Comparison of ENCODE assay signal across 14 cellular contexts in genomic region chr1:12501661-12502060, GRCh38.
DNase-seq lines count a peak whose midpoint lies in the region; ATAC-seq and TF ChIP-seq lines count a peak whose summit lies in the region.
"Had no signal": no experiment of that assay in that cellular context is flagged by ENCODE, and none has a peak within 500 bp of the region (broad histone marks: within the 10 kb centered on the region; RNA-seq: fewer than 3 reads in every experiment).

No MANE protein-coding gene starts in this region.

- H3K4me1 ChIP-seq in foreskin keratinocyte, result no peaks in the 10 kb centered on the region
- peaks cover 8% of the 10 kb centered on the region for H3K4me1 ChIP-seq in hepatocyte (ENCODE audit: insufficient read depth)

- H4K20me1 ChIP-seq in hepatocyte (ENCODE audit: insufficient read depth, poor library complexity, severe bottlenecking), result no peaks in the 10 kb centered on the region

- H3K27me3 ChIP-seq in foreskin keratinocyte (no peaks in the 10 kb centered on the region), hepatocyte (no peaks in the 10 kb centered on the region)
- H3K27me3 ChIP-seq: BE2C had no signal

- no peak overlapping the region for H3K27ac ChIP-seq in foreskin keratinocyte
- H3K27ac ChIP-seq in hepatocyte, result no peak overlapping the region
- H3K27ac ChIP-seq: skin epidermis had no signal

- peaks cover 74% of the 10 kb centered on the region for H3K36me3 Mint-ChIP-seq in stimulated activated naive CD8-positive, alpha-beta T cell treated with anti-CD3 and anti-CD28 coated beads, Interleukin-15, Interleukin-2, amounts not matched to agents 100 ng/mL and 50 ng/mL, for 24 hours (ENCODE audit: low read depth)
- H3K36me3 Mint-ChIP-seq in activated T-helper 17 cell treated with anti-CD3 and anti-CD28 coated beads, Interleukin-2, amount 50 U/mL, for 72 hours (ENCODE audit: low read depth), result peaks cover 57% of the 10 kb centered on the region

- no peak for ATAC-seq in stimulated activated naive CD8-positive, alpha-beta T cell treated with anti-CD3 and anti-CD28 coated beads, Interleukin-15, Interleukin-2, amounts not matched to agents 100 U/mL and 50 U/mL, for 24 hours
- peak; percentile 55 for ATAC-seq in activated T-helper 17 cell treated with anti-CD3 and anti-CD28 coated beads, Interleukin-2, amount 50 U/mL, for 72 hours (replicated peaks)
- peak; percentile 91 for ATAC-seq in foreskin keratinocyte
- no peak for ATAC-seq in GM21447 (IDR thresholded peaks at IDR 0.05; ENCODE audit: unreplicated experiment)

- no peaks in the 10 kb centered on the region for H3K9me2 ChIP-seq in hepatocyte (replicated peaks; ENCODE audit: insufficient read depth)

- no peak for DNase-seq in stimulated activated naive CD8-positive, alpha-beta T cell treated with anti-CD3 and anti-CD28 coated beads, Interleukin-15, Interleukin-2, amounts not matched to agents 100 U/mL and 50 U/mL, for 24 hours
- peak; percentile 16 to 47 for DNase-seq in foreskin keratinocyte
- DNase-seq in NCI-H1436 treated with DMSO at 0.1 percent for 48 hours (lab: John Stamatoyannopoulos, UW), result no peak
- DNase-seq in hepatocyte (ENCODE audit: low spot score), result no peak
- DNase-seq in NCI-H748 (lab: John Stamatoyannopoulos, UW; ENCODE audit: unreplicated experiment), result no peak
- DNase-seq: activated CD4-positive, alpha-beta T cell treated with anti-CD3 and anti-CD28 coated beads for 4 hours; activated naive CD4-positive, alpha-beta T cell treated with anti-CD3 and anti-CD28 coated beads, Interleukin-2, amount 10 ng/mL, durations not matched to agents 7 days and 5 days; BE2C; NCI-H1105 treated with DMSO at 0.1 percent for 48 hours; NCI-H526 treated with DMSO at 0.1 percent for 48 hours had no signal

- H3K9me3 Mint-ChIP-seq in stimulated activated naive CD8-positive, alpha-beta T cell treated with anti-CD3 and anti-CD28 coated beads, Interleukin-15, Interleukin-2, amounts not matched to agents 100 ng/mL and 50 ng/mL, for 24 hours, result no peaks in the 10 kb centered on the region
- no peaks in the 10 kb centered on the region for H3K9me3 Mint-ChIP-seq in activated T-helper 17 cell treated with anti-CD3 and anti-CD28 coated beads, Interleukin-2, amount 50 U/mL, for 72 hours
- H3K9me3 Mint-ChIP-seq: activated naive CD4-positive, alpha-beta T cell treated with anti-CD3 and anti-CD28 coated beads, Interleukin-2, amount 10 ng/mL, durations not matched to agents 7 days and 5 days had no signal

- H3K27ac Mint-ChIP-seq in stimulated activated naive CD8-positive, alpha-beta T cell treated with anti-CD3 and anti-CD28 coated beads, Interleukin-15, Interleukin-2, amounts not matched to agents 100 ng/mL and 50 ng/mL, for 24 hours, result peak overlapping the region; percentile 98
- H3K27ac Mint-ChIP-seq in activated T-helper 17 cell treated with anti-CD3 and anti-CD28 coated beads, Interleukin-2, amount 50 U/mL, for 72 hours, result peak overlapping the region; percentile 90
- H3K27ac Mint-ChIP-seq: activated naive CD4-positive, alpha-beta T cell treated with anti-CD3 and anti-CD28 coated beads, Interleukin-2, amount 10 ng/mL, durations not matched to agents 7 days and 5 days had no signal

- no peaks in the 10 kb centered on the region for H3K9me3 ChIP-seq in hepatocyte (ENCODE audit: low read depth)
- H3K9me3 ChIP-seq: BE2C had no signal

- WGBS in hepatocyte (ENCODE audit: low lambda C conversion rate, missing lambda C conversion rate), result 91% methylated on average over 9 of the region's 9 CpGs

- peaks cover 77% of the 10 kb centered on the region for H3K4me1 Mint-ChIP-seq in stimulated activated naive CD8-positive, alpha-beta T cell treated with anti-CD3 and anti-CD28 coated beads, Interleukin-15, Interleukin-2, amounts not matched to agents 100 ng/mL and 50 ng/mL, for 24 hours (ENCODE audit: low read depth)
- H3K4me1 Mint-ChIP-seq in activated T-helper 17 cell treated with anti-CD3 and anti-CD28 coated beads, Interleukin-2, amount 50 U/mL, for 72 hours, result peaks cover 25% of the 10 kb centered on the region

- H3K4me3 Mint-ChIP-seq in stimulated activated naive CD8-positive, alpha-beta T cell treated with anti-CD3 and anti-CD28 coated beads, Interleukin-15, Interleukin-2, amounts not matched to agents 100 ng/mL and 50 ng/mL, for 24 hours, result peak overlapping the region; percentile 51
- H3K4me3 Mint-ChIP-seq in activated T-helper 17 cell treated with anti-CD3 and anti-CD28 coated beads, Interleukin-2, amount 50 U/mL, for 72 hours, result peak overlapping the region; percentile 63
- H3K4me3 Mint-ChIP-seq: activated naive CD4-positive, alpha-beta T cell treated with anti-CD3 and anti-CD28 coated beads, Interleukin-2, amount 10 ng/mL, durations not matched to agents 7 days and 5 days had no signal

- H3K36me3 ChIP-seq in hepatocyte (replicated peaks; ENCODE audit: insufficient read depth, low read depth), result no peaks in the 10 kb centered on the region
- H3K36me3 ChIP-seq: BE2C had no signal

- no peak overlapping the region for H3K4me2 ChIP-seq in hepatocyte

- H3K27me3 Mint-ChIP-seq in stimulated activated naive CD8-positive, alpha-beta T cell treated with anti-CD3 and anti-CD28 coated beads, Interleukin-15, Interleukin-2, amounts not matched to agents 100 ng/mL and 50 ng/mL, for 24 hours, result no peaks in the 10 kb centered on the region
- no peaks in the 10 kb centered on the region for H3K27me3 Mint-ChIP-seq in activated T-helper 17 cell treated with anti-CD3 and anti-CD28 coated beads, Interleukin-2, amount 50 U/mL, for 72 hours
- H3K27me3 Mint-ChIP-seq: activated naive CD4-positive, alpha-beta T cell treated with anti-CD3 and anti-CD28 coated beads, Interleukin-2, amount 10 ng/mL, durations not matched to agents 7 days and 5 days had no signal

- H3K79me2 ChIP-seq in hepatocyte, result no peaks in the 10 kb centered on the region

- H2AFZ ChIP-seq in hepatocyte, result no peak overlapping the region

- no peak overlapping the region for H3K4me3 ChIP-seq in hepatocyte
- H3K4me3 ChIP-seq: skin epidermis had no signal

- TF ChIP-seq CTCF in foreskin keratinocyte (conservative IDR thresholded peaks at IDR 0.05) (no peak), hepatocyte (IDR thresholded peaks at IDR 0.05; ENCODE audit: poor library complexity) (no peak)

Comparison
In these comparisons a context has a peak if more than half of its experiments do, and no peak if none do; other contexts are left out.
1. ATAC-seq: peak in activated T-helper 17 cell treated with anti-CD3 and anti-CD28 coated beads, Interleukin-2, amount 50 U/mL, for 72 hours (single experiment) and foreskin keratinocyte (single experiment); none in stimulated activated naive CD8-positive, alpha-beta T cell treated with anti-CD3 and anti-CD28 coated beads, Interleukin-15, Interleukin-2, amounts not matched to agents 100 U/mL and 50 U/mL, for 24 hours (single experiment) and GM21447 (single experiment).
2. DNase-seq: peak in foreskin keratinocyte (2 of 2); none in stimulated activated naive CD8-positive, alpha-beta T cell treated with anti-CD3 and anti-CD28 coated beads, Interleukin-15, Interleukin-2, amounts not matched to agents 100 U/mL and 50 U/mL, for 24 hours (single experiment), NCI-H1436 treated with DMSO at 0.1 percent for 48 hours (single experiment), hepatocyte (single experiment) and NCI-H748 (single experiment).